24 cellular contexts compared by ENCODE assay signal in the genomic region with DNA sequence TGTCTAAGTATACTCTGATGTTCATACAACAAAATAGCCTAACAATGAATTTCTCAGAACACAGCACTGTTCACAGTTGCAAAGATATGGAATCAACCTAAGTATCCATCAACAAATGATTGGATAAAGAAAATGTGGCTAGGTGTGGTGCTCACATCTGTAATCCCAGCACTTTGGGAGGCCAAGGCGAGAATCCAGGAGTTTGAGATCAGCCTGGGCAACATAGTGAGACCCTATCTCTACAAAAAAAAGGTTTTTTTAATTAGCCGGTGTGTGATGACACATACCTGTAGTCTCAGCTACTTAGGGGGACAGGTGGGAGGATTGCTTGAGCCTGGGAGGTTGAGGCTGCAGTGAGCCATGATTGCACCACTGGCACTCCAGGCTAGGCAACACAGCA. TPM values are rescaled to one million over a fixed set of nuclear protein-coding genes. Genes with fewer than 3 reads are reported as not detected.
DNase-seq lines count a peak whose midpoint lies in the region; ATAC-seq and TF ChIP-seq lines count a peak whose summit lies in the region.
"Had no signal": no experiment of that assay in that cellular context is flagged by ENCODE, and none has a peak within 500 bp of the region (broad histone marks: within the 10 kb centered on the region; RNA-seq: fewer than 3 reads in every experiment).

No MANE protein-coding gene starts in this region.

- H2AFZ ChIP-seq in SU-DHL-6 (ENCODE audit: low read depth, low read length, severe bottlenecking): no peak overlapping the region

- DNase-seq in stimulated activated naive CD8-positive, alpha-beta T cell treated with anti-CD3 and anti-CD28 coated beads, Interleukin-15, Interleukin-2, amounts not matched to agents 100 U/mL and 50 U/mL, for 24 hours: no peak
- DNase-seq in C1 segment of cervical spinal cord (lab: John Stamatoyannopoulos, UW): no peak
- no peak for DNase-seq in ovary
- no peak for DNase-seq in glomerular visceral epithelial cell (ENCODE audit: extremely low spot score)
- DNase-seq in kidney glomerular epithelial cell (lab: John Stamatoyannopoulos, UW): no peak
- DNase-seq: activated effector memory CD4-positive, alpha-beta T cell treated with anti-CD3 and anti-CD28 coated beads, Interleukin-2, amount 50 U/mL, for 16 hours; colonic mucosa; DMS 273 treated with DMSO at 0.1 percent for 48 hours; effector memory CD4-positive, alpha-beta T cell; foreskin keratinocyte; NCI-H1417; NCI-H446 treated with DMSO at 0.1 percent for 48 hours; SHP77 treated with DMSO at 0.1 percent for 48 hours; SW 1271; testis; uterus had no signal

- H3K9ac ChIP-seq in SU-DHL-6 (ENCODE audit: low read length): no peak overlapping the region
- no peak overlapping the region for H3K9ac ChIP-seq in iPS-20b (ENCODE audit: low read depth, low read length)

- no peak overlapping the region for H3K4me3 ChIP-seq in SU-DHL-6 (ENCODE audit: insufficient read depth, low read length, poor library complexity, severe bottlenecking)
- H3K4me3 ChIP-seq in iPS-20b (ENCODE audit: low read length): peak overlapping the region; percentile 29; the same call in 1 of the 2 replicates
- no peak overlapping the region for H3K4me3 ChIP-seq in ovary
- H3K4me3 ChIP-seq: BLaER1 treated with 17β-estradiol and CSF1 and Interleukin-3, amounts not matched to agents 10 nM and 100 nM; breast epithelium; colonic mucosa; skin epidermis; testis; uterus had no signal

- ATAC-seq in stimulated activated naive CD8-positive, alpha-beta T cell treated with anti-CD3 and anti-CD28 coated beads, Interleukin-15, Interleukin-2, amounts not matched to agents 100 U/mL and 50 U/mL, for 24 hours: no peak
- ATAC-seq: foreskin keratinocyte, HCT116, left lobe of liver had no signal

- no peaks in the 10 kb centered on the region for H3K27me3 Mint-ChIP-seq in stimulated activated naive CD8-positive, alpha-beta T cell treated with anti-CD3 and anti-CD28 coated beads, Interleukin-15, Interleukin-2, amounts not matched to agents 100 ng/mL and 50 ng/mL, for 24 hours

- H3K9me3 Mint-ChIP-seq in stimulated activated naive CD8-positive, alpha-beta T cell treated with anti-CD3 and anti-CD28 coated beads, Interleukin-15, Interleukin-2, amounts not matched to agents 100 ng/mL and 50 ng/mL, for 24 hours: no peaks in the 10 kb centered on the region

- H3K27me3 ChIP-seq in SU-DHL-6 (ENCODE audit: low read length) (no peaks in the 10 kb centered on the region), iPS-20b (ENCODE audit: insufficient read depth, low read length) (no peaks in the 10 kb centered on the region; the same call in 1 of the 2 replicates), ovary (no peaks in the 10 kb centered on the region)
- H3K27me3 ChIP-seq: BLaER1 treated with 17β-estradiol and CSF1 and Interleukin-3, amounts not matched to agents 10 nM and 100 nM; breast epithelium; colonic mucosa; foreskin keratinocyte; testis; uterus had no signal

- TF ChIP-seq CTCF in SU-DHL-6 (IDR thresholded peaks at IDR 0.05; ENCODE audit: insufficient read depth, low read length, poor library complexity, severe bottlenecking) (no peak), ovary (IDR thresholded peaks at IDR 0.05) (no peak)

- peaks cover 69% of the 10 kb centered on the region for H3K79me2 ChIP-seq in SU-DHL-6 (ENCODE audit: insufficient read depth, low read length)

- H3K27ac Mint-ChIP-seq in stimulated activated naive CD8-positive, alpha-beta T cell treated with anti-CD3 and anti-CD28 coated beads, Interleukin-15, Interleukin-2, amounts not matched to agents 100 ng/mL and 50 ng/mL, for 24 hours: peak overlapping the region; percentile 74

- TF ChIP-seq POLR2A in ovary (IDR thresholded peaks at IDR 0.05): no peak

- TF ChIP-seq EP300 in ovary (IDR thresholded peaks at IDR 0.05): no peak

- peak overlapping the region; percentile 95 for H3K27ac ChIP-seq in SU-DHL-6 (ENCODE audit: low read depth, low read length)
- H3K27ac ChIP-seq in iPS-20b (ENCODE audit: low read length): no peak overlapping the region
- H3K27ac ChIP-seq in ovary: no peak overlapping the region
- H3K27ac ChIP-seq: breast epithelium, colonic mucosa, foreskin keratinocyte, testis, uterus had no signal

- H4K20me1 ChIP-seq in SU-DHL-6 (ENCODE audit: low read depth, low read length): no peaks in the 10 kb centered on the region

- H3K36me3 ChIP-seq in SU-DHL-6 (ENCODE audit: low read length) (peaks cover 11% of the 10 kb centered on the region), iPS-20b (ENCODE audit: insufficient read depth, low read depth, low read length) (peaks cover 24% of the 10 kb centered on the region), ovary (no peaks in the 10 kb centered on the region)
- H3K36me3 ChIP-seq: colonic mucosa, uterus had no signal

- H3K4me2 ChIP-seq in SU-DHL-6 (ENCODE audit: low read depth, low read length, poor library complexity, severe bottlenecking): no peak overlapping the region

- H3F3A ChIP-seq in SU-DHL-6 (ENCODE audit: insufficient read depth): peaks cover 14% of the 10 kb centered on the region

- 93 to 100% (median 100%) methylated on average over 2 of the region's 2 CpGs for WGBS in ovary, 3 donors

- H3K9me3 ChIP-seq in SU-DHL-6 (ENCODE audit: insufficient read depth, low read length) (no peaks in the 10 kb centered on the region), iPS-20b (ENCODE audit: insufficient read depth, low read depth, low read length) (peaks cover 37% of the 10 kb centered on the region), ovary (no peaks in the 10 kb centered on the region)
- H3K9me3 ChIP-seq: breast epithelium, colonic mucosa, testis, uterus had no signal

- intact Hi-C loops in ovary (cut with DNase I): no loop called here

- peaks cover 49% of the 10 kb centered on the region for H3K36me3 Mint-ChIP-seq in stimulated activated naive CD8-positive, alpha-beta T cell treated with anti-CD3 and anti-CD28 coated beads, Interleukin-15, Interleukin-2, amounts not matched to agents 100 ng/mL and 50 ng/mL, for 24 hours (ENCODE audit: low read depth)

- H3K4me1 Mint-ChIP-seq in stimulated activated naive CD8-positive, alpha-beta T cell treated with anti-CD3 and anti-CD28 coated beads, Interleukin-15, Interleukin-2, amounts not matched to agents 100 ng/mL and 50 ng/mL, for 24 hours (ENCODE audit: low read depth): peaks cover 92% of the 10 kb centered on the region

- H3K4me1 ChIP-seq in iPS-20b (ENCODE audit: insufficient read depth, low read length) (no peaks in the 10 kb centered on the region; the same call in 1 of the 2 replicates), ovary (ENCODE audit: insufficient read depth) (no peaks in the 10 kb centered on the region)
- H3K4me1 ChIP-seq: breast epithelium, colonic mucosa, testis, uterus had no signal

- H3K9me2 ChIP-seq in SU-DHL-6 (replicated peaks; ENCODE audit: insufficient read depth, low read length): no peaks in the 10 kb centered on the region

- no peak overlapping the region for H3K4me3 Mint-ChIP-seq in stimulated activated naive CD8-positive, alpha-beta T cell treated with anti-CD3 and anti-CD28 coated beads, Interleukin-15, Interleukin-2, amounts not matched to agents 100 ng/mL and 50 ng/mL, for 24 hours

RNA-seq across cellular contexts. Expression of a gene that starts 10.7 kb away (rescaled TPM):
- total RNA-seq in ovary: 10 to 100 TPM; 10.8 to 27.5 (median 20.5) TPM
- polyA plus RNA-seq in ovary: 10 to 100 TPM; 13.8 to 30.4 TPM

RNA-seq across cellular contexts. Expression of a gene that starts 25.8 kb away (rescaled TPM):
- 10 to 100 TPM; 18.1 to 25.5 (median 23.8) TPM for total RNA-seq in ovary
- polyA plus RNA-seq in ovary: 10 to 100 TPM; 31.5 to 31.7 TPM
